In genomic region chr14:90500665-90501370, GRCh38 we compare ENCODE assay signal across 16 cellular contexts.
A peak's percentile ranks its signal among the peaks of the same experiment; 100 is the strongest.
DNase-seq lines count a peak whose midpoint lies in the region; ATAC-seq lines count a peak whose summit lies in the region.
"Had no signal": no experiment of that assay in that cellular context is flagged by ENCODE, and none has a peak within 500 bp of the region (broad histone marks: within the 10 kb centered on the region; RNA-seq: fewer than 3 reads in every experiment).

No MANE protein-coding gene starts in this region.

- H3K4me1 Mint-ChIP-seq in activated T-cell treated with anti-CD3 and anti-CD28 coated beads, Interleukin-2, amount 50 U/mL, for 72 hours (ENCODE audit: low read depth) = no peaks in the 10 kb centered on the region
- peaks cover 4% of the 10 kb centered on the region for H3K4me1 Mint-ChIP-seq in activated CD4-positive, alpha-beta T cell treated with anti-CD3 and anti-CD28 coated beads for 36 hours

- H3K27ac ChIP-seq in right cardiac atrium (ENCODE audit: low read length) = no peak overlapping the region
- no peak overlapping the region for H3K27ac ChIP-seq in effector memory CD4-positive, alpha-beta T cell (ENCODE audit: insufficient read depth, low read length, poor library complexity, severe bottlenecking)
- H3K27ac ChIP-seq: neutrophil, SJSA1, tibial nerve had no signal

- DNase-seq in activated T-cell treated with anti-CD3 and anti-CD28 coated beads, Interleukin-2, amount 50 U/mL, for 72 hours = no peak
- no peak for DNase-seq in activated T-cell treated with anti-CD3 and anti-CD28 coated beads for 4 hours
- peak; percentile 78 to 79 for DNase-seq in SHP77 (lab: John Stamatoyannopoulos, UW)
- DNase-seq in right cardiac atrium = peak in 1 of 3 donors; percentile 30
- no peak for DNase-seq in stimulated activated naive CD8-positive, alpha-beta T cell treated with anti-CD3 and anti-CD28 coated beads, Interleukin-15, Interleukin-2, amounts not matched to agents 100 U/mL and 50 U/mL, for 24 hours
- no peak for DNase-seq in activated CD4-positive, alpha-beta T cell treated with anti-CD3 and anti-CD28 coated beads for 36 hours
- no peak for DNase-seq in effector memory CD4-positive, alpha-beta T cell
- no peak for DNase-seq in hypothalamus (lab: John Stamatoyannopoulos, UW)
- DNase-seq: DMS79, NCI-H187 treated with DMSO at 0.1 percent for 48 hours, NCI-H524 treated with DMSO at 0.1 percent for 48 hours had no signal

- no peaks in the 10 kb centered on the region for H3K9me3 ChIP-seq in right cardiac atrium (ENCODE audit: control insufficient read depth, low read length)
- H3K9me3 ChIP-seq in effector memory CD4-positive, alpha-beta T cell (ENCODE audit: control insufficient read depth, low read length) = no peaks in the 10 kb centered on the region
- H3K9me3 ChIP-seq: neutrophil, SJSA1, tibial nerve had no signal

- no peaks in the 10 kb centered on the region for H3K9me3 Mint-ChIP-seq in activated T-cell treated with anti-CD3 and anti-CD28 coated beads, Interleukin-2, amount 50 U/mL, for 72 hours
- H3K9me3 Mint-ChIP-seq in activated CD4-positive, alpha-beta T cell treated with anti-CD3 and anti-CD28 coated beads for 36 hours (ENCODE audit: low read depth) = no peaks in the 10 kb centered on the region

- no peaks in the 10 kb centered on the region for H3K4me1 ChIP-seq in right cardiac atrium (ENCODE audit: control insufficient read depth, insufficient read depth, low read length)
- no peaks in the 10 kb centered on the region for H3K4me1 ChIP-seq in effector memory CD4-positive, alpha-beta T cell (ENCODE audit: control insufficient read depth, insufficient read depth, low read length, poor library complexity, severe bottlenecking)
- H3K4me1 ChIP-seq: SJSA1, tibial nerve had no signal

- H3K36me3 Mint-ChIP-seq in activated T-cell treated with anti-CD3 and anti-CD28 coated beads, Interleukin-2, amount 50 U/mL, for 72 hours (ENCODE audit: insufficient read depth in 2 of 2) = no peaks in the 10 kb centered on the region
- no peaks in the 10 kb centered on the region for H3K36me3 Mint-ChIP-seq in activated CD4-positive, alpha-beta T cell treated with anti-CD3 and anti-CD28 coated beads for 36 hours (ENCODE audit: low read depth)

- H3K27me3 Mint-ChIP-seq in activated T-cell treated with anti-CD3 and anti-CD28 coated beads, Interleukin-2, amount 50 U/mL, for 72 hours (ENCODE audit: low read depth) = peaks cover 31% of the 10 kb centered on the region
- H3K27me3 Mint-ChIP-seq in activated CD4-positive, alpha-beta T cell treated with anti-CD3 and anti-CD28 coated beads for 36 hours = peaks cover 15% of the 10 kb centered on the region

- H3K27ac Mint-ChIP-seq in activated T-cell treated with anti-CD3 and anti-CD28 coated beads, Interleukin-2, amount 50 U/mL, for 72 hours = no peak overlapping the region
- H3K27ac Mint-ChIP-seq in activated CD4-positive, alpha-beta T cell treated with anti-CD3 and anti-CD28 coated beads for 36 hours = no peak overlapping the region

- H3K36me3 ChIP-seq in effector memory CD4-positive, alpha-beta T cell (ENCODE audit: control insufficient read depth, insufficient read depth, low read length) = no peaks in the 10 kb centered on the region
- H3K36me3 ChIP-seq: neutrophil, SJSA1, tibial nerve had no signal

- peak overlapping the region; percentile 12 to 18 for H3K4me3 Mint-ChIP-seq in activated T-cell treated with anti-CD3 and anti-CD28 coated beads, Interleukin-2, amount 50 U/mL, for 72 hours
- no peak overlapping the region for H3K4me3 Mint-ChIP-seq in activated CD4-positive, alpha-beta T cell treated with anti-CD3 and anti-CD28 coated beads for 36 hours

- no peak overlapping the region for H3K4me3 ChIP-seq in right cardiac atrium (ENCODE audit: low read length)
- H3K4me3 ChIP-seq in effector memory CD4-positive, alpha-beta T cell (ENCODE audit: insufficient read depth, low read depth, low read length, poor library complexity, severe bottlenecking) = no peak overlapping the region
- H3K4me3 ChIP-seq: hepatocyte, lung, SJSA1, tibial nerve had no signal

- CTCF ChIA-PET in activated CD4-positive, alpha-beta T cell treated with anti-CD3 and anti-CD28 coated beads for 36 hours (lab: Charles Lee) = interaction anchor here (0.6 to 1.7 kb wide), 3 partner anchors 19 to 196 kb away, joined by 3 to 4 read pairs (median 3); no protein-coding TSS in a partner anchor

- POLR2A ChIA-PET in activated CD4-positive, alpha-beta T cell treated with anti-CD3 and anti-CD28 coated beads for 36 hours (lab: Charles Lee) = no interaction called here

- 53% methylated on average over 19 of the region's 19 CpGs for WGBS in right cardiac atrium

- no peaks in the 10 kb centered on the region for H3K27me3 ChIP-seq in right cardiac atrium (ENCODE audit: control insufficient read depth, insufficient read depth)
- H3K27me3 ChIP-seq in effector memory CD4-positive, alpha-beta T cell (replicated peaks; ENCODE audit: control insufficient read depth, insufficient read depth, low read length, poor library complexity, severe bottlenecking) = peaks cover 2% of the 10 kb centered on the region
- H3K27me3 ChIP-seq: hepatocyte, SJSA1, tibial nerve had no signal

- no peak for ATAC-seq in activated T-cell treated with anti-CD3 and anti-CD28 coated beads, Interleukin-2, amount 50 U/mL, for 72 hours (replicated peaks in 1 of 2)
- ATAC-seq in right cardiac atrium = peak; percentile 23 to 62
- peak; percentile 11 for ATAC-seq in stimulated activated naive CD8-positive, alpha-beta T cell treated with anti-CD3 and anti-CD28 coated beads, Interleukin-15, Interleukin-2, amounts not matched to agents 100 U/mL and 50 U/mL, for 24 hours
- no peak for ATAC-seq in activated CD4-positive, alpha-beta T cell treated with anti-CD3 and anti-CD28 coated beads for 36 hours

- intact Hi-C loops in right cardiac atrium (cut with DNase I) = no loop called here
- intact Hi-C loops in activated CD4-positive, alpha-beta T cell treated with anti-CD3 and anti-CD28 coated beads for 36 hours (cut with DNase I, micrococcal nuclease) = no loop called here

Comparison
In these comparisons a context has a peak if more than half of its experiments do, and no peak if none do; other contexts are left out.
1. ATAC-seq: peak in right cardiac atrium (2 of 2) and stimulated activated naive CD8-positive, alpha-beta T cell treated with anti-CD3 and anti-CD28 coated beads, Interleukin-15, Interleukin-2, amounts not matched to agents 100 U/mL and 50 U/mL, for 24 hours (single experiment); none in activated T-cell treated with anti-CD3 and anti-CD28 coated beads, Interleukin-2, amount 50 U/mL, for 72 hours (0 of 2) and activated CD4-positive, alpha-beta T cell treated with anti-CD3 and anti-CD28 coated beads for 36 hours (single experiment).
2. DNase-seq: peak in SHP77 (2 of 2); none in activated T-cell treated with anti-CD3 and anti-CD28 coated beads, Interleukin-2, amount 50 U/mL, for 72 hours (0 of 2), activated T-cell treated with anti-CD3 and anti-CD28 coated beads for 4 hours (single experiment), stimulated activated naive CD8-positive, alpha-beta T cell treated with anti-CD3 and anti-CD28 coated beads, Interleukin-15, Interleukin-2, amounts not matched to agents 100 U/mL and 50 U/mL, for 24 hours (single experiment), activated CD4-positive, alpha-beta T cell treated with anti-CD3 and anti-CD28 coated beads for 36 hours (single experiment), effector memory CD4-positive, alpha-beta T cell (0 of 3) and hypothalamus (0 of 51).